16 cellular contexts compared by ENCODE assay signal in genomic region chr3:189273736-189274135, GRCh38.
"Had no signal": no experiment of that assay in that cellular context is flagged by ENCODE, and none has a peak within 500 bp of the region (broad histone marks: within the 10 kb centered on the region; RNA-seq: fewer than 3 reads in every experiment).

No MANE protein-coding gene starts in this region.

- H3K27me3 ChIP-seq: upper lobe of left lung had no signal

- H3K27me3 Mint-ChIP-seq: activated CD4-positive, alpha-beta memory T cell treated with anti-CD3 and anti-CD28 coated beads for 36 hours had no signal

- H3K36me3 ChIP-seq: upper lobe of left lung had no signal

- H3K9me3 ChIP-seq: psoas muscle, upper lobe of left lung had no signal

- H3K9me3 Mint-ChIP-seq: activated CD4-positive, alpha-beta memory T cell treated with anti-CD3 and anti-CD28 coated beads for 36 hours had no signal

- DNase-seq: activated CD4-positive, alpha-beta memory T cell treated with anti-CD3 and anti-CD28 coated beads for 36 hours; activated CD4-positive, CD25-positive, alpha-beta regulatory T cell; activated naive CD4-positive, alpha-beta T cell; activated T-cell treated with anti-CD3 and anti-CD28 coated beads, Interleukin-2, amount 50 U/mL, for 72 hours; central memory CD4-positive, alpha-beta T cell; effector CD8-positive, alpha-beta T cell; glutamatergic neuron; nucleus accumbens; psoas muscle; stimulated activated CD4-positive, alpha-beta T cell treated with anti-CD3 and anti-CD28 coated beads, Interleukin-4, amount 100 ng/mL, for 24 hours; upper lobe of left lung had no signal

- H3K4me3 ChIP-seq: coronary artery, psoas muscle, upper lobe of left lung had no signal

- ATAC-seq: natural killer cell treated with Interleukin-12 subunit alpha and Interleukin-12 subunit beta and Interleukin-15 and Interleukin-18, amount 100 ng/mL, for 72 hours; psoas muscle; sciatic nerve; SK-N-SH treated with all-trans-retinoic acid at 6 μM for 48 hours had no signal

- H3K27ac Mint-ChIP-seq: activated CD4-positive, alpha-beta memory T cell treated with anti-CD3 and anti-CD28 coated beads for 36 hours; activated T-cell treated with anti-CD3 and anti-CD28 coated beads, Interleukin-2, amount 50 U/mL, for 72 hours; natural killer cell treated with Interleukin-12 subunit alpha and Interleukin-12 subunit beta and Interleukin-15 and Interleukin-18, amount 100 ng/mL, for 72 hours; stimulated activated naive CD8-positive, alpha-beta T cell treated with anti-CD3 and anti-CD28 coated beads, Interleukin-15, Interleukin-2, amounts not matched to agents 100 ng/mL and 50 ng/mL, for 24 hours had no signal

- H3K4me3 Mint-ChIP-seq: activated CD4-positive, alpha-beta memory T cell treated with anti-CD3 and anti-CD28 coated beads for 36 hours; activated T-cell treated with anti-CD3 and anti-CD28 coated beads, Interleukin-2, amount 50 U/mL, for 72 hours; natural killer cell treated with Interleukin-12 subunit alpha and Interleukin-12 subunit beta and Interleukin-15 and Interleukin-18, amount 100 ng/mL, for 72 hours; stimulated activated naive CD8-positive, alpha-beta T cell treated with anti-CD3 and anti-CD28 coated beads, Interleukin-15, Interleukin-2, amounts not matched to agents 100 ng/mL and 50 ng/mL, for 24 hours had no signal

- H3K36me3 Mint-ChIP-seq: activated CD4-positive, alpha-beta memory T cell treated with anti-CD3 and anti-CD28 coated beads for 36 hours; natural killer cell treated with Interleukin-12 subunit alpha and Interleukin-12 subunit beta and Interleukin-15 and Interleukin-18, amount 100 ng/mL, for 72 hours had no signal

- H3K27ac ChIP-seq: coronary artery, upper lobe of left lung had no signal
